Comparison of ENCODE assay signal across 1 cellular context in genomic region chr5:124007675-124008398, GRCh38.
TF ChIP-seq lines count a peak whose summit lies in the region.

No MANE protein-coding gene starts in this region.

TF ChIP-seq in GM23338, 12 proteins besides CTCF, POLR2A, EP300 and RAD21 (continued from another document):
- TF ChIP-seq ZNF462 (CRISPR knock-in tag; IDR thresholded peaks at IDR 0.05) (no peak), EZH2 (IDR thresholded peaks at IDR 0.05; ENCODE audit: low read depth, unreplicated experiment) (no peak), JUNB (IDR thresholded peaks at IDR 0.05; ENCODE audit: unreplicated experiment) (no peak), POLR2AphosphoS5 (IDR thresholded peaks at IDR 0.05; ENCODE audit: low read depth) (no peak), EZH2phosphoT487 (IDR thresholded peaks at IDR 0.05; ENCODE audit: unreplicated experiment) (no peak), ETS1 (IDR thresholded peaks at IDR 0.05) (no peak), REST (IDR thresholded peaks at IDR 0.05; ENCODE audit: unreplicated experiment) (no peak), CREB1 (CRISPR knock-in tag; IDR thresholded peaks at IDR 0.05; ENCODE audit: low read depth) (no peak), ZNF114 (CRISPR knock-in tag; IDR thresholded peaks at IDR 0.05) (no peak)
